In the genomic region with DNA sequence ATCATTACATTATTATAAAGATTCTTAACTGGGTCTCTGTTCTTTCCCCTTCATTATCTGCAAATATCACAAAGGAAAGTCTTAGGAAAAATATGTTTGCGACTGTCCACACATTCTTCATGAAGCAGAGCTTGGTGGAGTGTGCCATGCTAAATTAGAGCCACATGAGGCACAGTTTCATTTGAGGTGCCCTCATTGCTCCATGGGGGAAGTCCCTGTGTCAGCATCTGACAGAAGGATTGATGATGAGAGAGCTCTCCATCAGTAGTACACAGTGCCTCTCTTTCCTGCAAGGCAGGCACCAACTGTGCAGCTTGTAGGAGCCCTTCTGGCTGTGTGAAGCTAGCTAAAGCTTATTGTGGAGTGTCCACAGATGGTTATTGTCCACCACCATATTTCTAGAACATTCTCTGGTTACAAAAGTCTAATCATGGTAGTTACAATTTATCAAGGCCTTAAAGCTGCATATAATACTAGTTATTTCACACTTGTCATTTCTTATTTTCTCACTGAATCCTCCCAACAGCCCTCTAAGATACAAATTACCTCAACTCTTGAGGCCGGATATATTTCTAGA, we compare ENCODE assay signal across 8 cellular contexts.
DNase-seq lines count a peak whose midpoint lies in the region; ATAC-seq and TF ChIP-seq lines count a peak whose summit lies in the region.

No MANE protein-coding gene starts in this region.

- peak; percentile 8 for DNase-seq in CD1c-positive myeloid dendritic cell (ENCODE audit: extremely low spot score)
- peak; percentile 64 for DNase-seq in activated CD8-positive, alpha-beta T cell treated with anti-CD3 and anti-CD28 coated beads for 36 hours
- DNase-seq in pons (ENCODE audit: low spot score) = peak; percentile 52
- no peak for DNase-seq in NCI-H446 (lab: John Stamatoyannopoulos, UW)
- no peak for DNase-seq in foreskin keratinocyte
- no peak for DNase-seq in aorta

- no peaks in the 10 kb centered on the region for H3K27me3 Mint-ChIP-seq in activated CD8-positive, alpha-beta T cell treated with anti-CD3 and anti-CD28 coated beads for 36 hours

- H3K9me3 ChIP-seq in aorta (ENCODE audit: control insufficient read depth, low read length) = no peaks in the 10 kb centered on the region

- POLR2A ChIA-PET in activated CD8-positive, alpha-beta T cell treated with anti-CD3 and anti-CD28 coated beads for 36 hours (lab: Charles Lee) = interaction anchor here (0.7 kb wide), 1 partner anchor 17 kb away, joined by 4 read pairs; no protein-coding TSS in a partner anchor

- CTCF ChIA-PET in activated CD8-positive, alpha-beta T cell treated with anti-CD3 and anti-CD28 coated beads for 36 hours (lab: Charles Lee) = interaction anchor here (0.6 to 1.2 kb wide), 8 partner anchors 8 to 257 kb away, joined by 3 to 6 read pairs (median 4); no protein-coding TSS in a partner anchor

- peak overlapping the region; percentile 84 for H3K27ac Mint-ChIP-seq in activated CD8-positive, alpha-beta T cell treated with anti-CD3 and anti-CD28 coated beads for 36 hours

- H3K4me1 Mint-ChIP-seq in activated CD8-positive, alpha-beta T cell treated with anti-CD3 and anti-CD28 coated beads for 36 hours (ENCODE audit: low read depth) = peaks cover 40% of the 10 kb centered on the region

- H3K4me3 ChIP-seq in aorta (ENCODE audit: low read length in 2 of 2) = no peak overlapping the region

- H3K9me3 Mint-ChIP-seq in activated CD8-positive, alpha-beta T cell treated with anti-CD3 and anti-CD28 coated beads for 36 hours = no peaks in the 10 kb centered on the region

- peak; percentile 24 for TF ChIP-seq CTCF in activated CD8-positive, alpha-beta T cell treated with anti-CD3 and anti-CD28 coated beads for 36 hours (IDR thresholded peaks at IDR 0.05)
- TF ChIP-seq CTCF in foreskin keratinocyte (conservative IDR thresholded peaks at IDR 0.05) = no peak

- H3K27ac ChIP-seq in foreskin keratinocyte = no peak overlapping the region
- peak overlapping the region in 1 of 2 donors; percentile 36 for H3K27ac ChIP-seq in aorta (ENCODE audit: low read depth in 1 of 2, low read length in 2 of 2)

- H3K36me3 Mint-ChIP-seq in activated CD8-positive, alpha-beta T cell treated with anti-CD3 and anti-CD28 coated beads for 36 hours (ENCODE audit: low read depth) = no peaks in the 10 kb centered on the region

- H3K27me3 ChIP-seq in foreskin keratinocyte (no peaks in the 10 kb centered on the region), aorta (ENCODE audit: control insufficient read depth in 1 of 2, insufficient read depth in 2 of 2, low read length in 1 of 2) (no peaks in the 10 kb centered on the region)

- H3K36me3 ChIP-seq in aorta (ENCODE audit: control insufficient read depth in 1 of 2, insufficient read depth in 2 of 2, low read length in 1 of 2) = no peaks in the 10 kb centered on the region

- peaks cover 21% of the 10 kb centered on the region for H3K4me1 ChIP-seq in foreskin keratinocyte
- peaks cover 10 to 18% of the 10 kb centered on the region in 2 donors for H3K4me1 ChIP-seq in aorta (ENCODE audit: control insufficient read depth in 1 of 2, insufficient read depth in 2 of 2, low read length in 2 of 2)

- peak; percentile 59 for ATAC-seq in GM19324 (IDR thresholded peaks at IDR 0.05; ENCODE audit: low FRiP score, unreplicated experiment)
- peak; percentile 67 for ATAC-seq in HG03175 (IDR thresholded peaks at IDR 0.05; ENCODE audit: unreplicated experiment)
- peak; percentile 73 for ATAC-seq in activated CD8-positive, alpha-beta T cell treated with anti-CD3 and anti-CD28 coated beads for 36 hours
- ATAC-seq in foreskin keratinocyte = no peak
- no peak for ATAC-seq in aorta (ENCODE audit: low FRiP score)

- H3K4me3 Mint-ChIP-seq in activated CD8-positive, alpha-beta T cell treated with anti-CD3 and anti-CD28 coated beads for 36 hours = peak overlapping the region; percentile 36

- 45 to 58% methylated on average over 2 of the region's 2 CpGs for WGBS in aorta, 2 donors

- intact Hi-C loops in activated CD8-positive, alpha-beta T cell treated with anti-CD3 and anti-CD28 coated beads for 36 hours (cut with micrococcal nuclease) = no loop called here
- intact Hi-C loops in aorta (cut with DNase I) = no loop called here

Comparison
In these comparisons a context has a peak if more than half of its experiments do, and no peak if none do; other contexts are left out.
1. DNase-seq: peak in CD1c-positive myeloid dendritic cell (single experiment), activated CD8-positive, alpha-beta T cell treated with anti-CD3 and anti-CD28 coated beads for 36 hours (single experiment) and pons (single experiment); none in NCI-H446 (0 of 2), foreskin keratinocyte (0 of 2) and aorta (0 of 2).
2. ATAC-seq: peak in GM19324 (single experiment), HG03175 (single experiment) and activated CD8-positive, alpha-beta T cell treated with anti-CD3 and anti-CD28 coated beads for 36 hours (single experiment); none in foreskin keratinocyte (single experiment) and aorta (single experiment).